In genomic region chr1:207861442-207862177, GRCh38 we compare ENCODE assay signal across 8 cellular contexts. TPM values are rescaled to one million over a fixed set of nuclear protein-coding genes. Genes with fewer than 3 reads are reported as not detected.
DNase-seq lines count a peak whose midpoint lies in the region; ATAC-seq lines count a peak whose summit lies in the region.

No MANE protein-coding gene starts in this region.

- peak; percentile 58 to 80 (median 70) for ATAC-seq in T-cell (replicated peaks in 1 of 4)

- peaks cover 60 to 65% (median 64%) of the 10 kb centered on the region in 3 donors for H3K4me1 Mint-ChIP-seq in T-cell
- H3K4me1 Mint-ChIP-seq in stimulated activated naive CD8-positive, alpha-beta T cell treated with anti-CD3 and anti-CD28 coated beads, Interleukin-15, Interleukin-2, amounts not matched to agents 100 ng/mL and 50 ng/mL, for 24 hours (ENCODE audit: low read depth) = peaks cover 59% of the 10 kb centered on the region

- DNase-seq in NK-92 treated with Interleukin-12 subunit alpha and Interleukin-12 subunit beta, amount 100 ng/mL, for 24 hours (lab: John Stamatoyannopoulos, UW) = peak; percentile 39
- DNase-seq in NK-92 (lab: John Stamatoyannopoulos, UW; ENCODE audit: unreplicated experiment) (no peak), T-cell (peak in 31 of 34 experiments; percentile 22 to 64 (median 40)), SK-N-DZ (ENCODE audit: low spot score) (no peak), NCI-H2107 treated with DMSO at 0.1 percent for 48 hours (lab: John Stamatoyannopoulos, UW; ENCODE audit: unreplicated experiment) (no peak), NCI-H748 (lab: John Stamatoyannopoulos, UW; ENCODE audit: unreplicated experiment) (no peak)
- peak; percentile 48 for DNase-seq in central memory CD4-positive, alpha-beta T cell

- peaks cover 30% of the 10 kb centered on the region for H3K36me3 Mint-ChIP-seq in T-cell
- H3K36me3 Mint-ChIP-seq in stimulated activated naive CD8-positive, alpha-beta T cell treated with anti-CD3 and anti-CD28 coated beads, Interleukin-15, Interleukin-2, amounts not matched to agents 100 ng/mL and 50 ng/mL, for 24 hours (ENCODE audit: low read depth) = peaks cover 46% of the 10 kb centered on the region

- H3K9me3 Mint-ChIP-seq in T-cell = no peaks in the 10 kb centered on the region
- H3K9me3 Mint-ChIP-seq in stimulated activated naive CD8-positive, alpha-beta T cell treated with anti-CD3 and anti-CD28 coated beads, Interleukin-15, Interleukin-2, amounts not matched to agents 100 ng/mL and 50 ng/mL, for 24 hours = no peaks in the 10 kb centered on the region

- CTCF ChIA-PET in T-cell (lab: Charles Lee) = interaction anchor here (0.5 to 2.1 kb wide), 15 partner anchors 12 to 868 kb away, joined by 3 to 16 read pairs (median 4); no protein-coding TSS in a partner anchor

- no peaks in the 10 kb centered on the region for H3K27me3 Mint-ChIP-seq in T-cell
- H3K27me3 Mint-ChIP-seq in stimulated activated naive CD8-positive, alpha-beta T cell treated with anti-CD3 and anti-CD28 coated beads, Interleukin-15, Interleukin-2, amounts not matched to agents 100 ng/mL and 50 ng/mL, for 24 hours = no peaks in the 10 kb centered on the region

- POLR2A ChIA-PET in T-cell (lab: Charles Lee) = interaction anchor here (0.5 to 1.2 kb wide), 7 partner anchors 12 to 39 kb away, joined by 3 to 6 read pairs (median 4); no protein-coding TSS in a partner anchor

- peak overlapping the region; percentile 87 to 92 for H3K27ac Mint-ChIP-seq in T-cell
- peak overlapping the region; percentile 85 for H3K27ac Mint-ChIP-seq in stimulated activated naive CD8-positive, alpha-beta T cell treated with anti-CD3 and anti-CD28 coated beads, Interleukin-15, Interleukin-2, amounts not matched to agents 100 ng/mL and 50 ng/mL, for 24 hours

- H3K4me3 Mint-ChIP-seq in T-cell = peak overlapping the region; percentile 43 to 91 (median 54)
- peak overlapping the region; percentile 56 for H3K4me3 Mint-ChIP-seq in stimulated activated naive CD8-positive, alpha-beta T cell treated with anti-CD3 and anti-CD28 coated beads, Interleukin-15, Interleukin-2, amounts not matched to agents 100 ng/mL and 50 ng/mL, for 24 hours

RNA-seq across cellular contexts. Expression of gene CD34, which starts 49.3 kb away (rescaled TPM):
- 1 to 10 TPM in 2 of 5 donors, under 1 TPM in 3; 0.57 to 1.6 (median 0.83) TPM for total RNA-seq in T-cell
- polyA plus RNA-seq in SK-N-DZ (2014; cell fraction: cytosol; rRNA removed) = not detected in 2 replicates
- polyA plus RNA-seq in SK-N-DZ (2014; cell fraction: nucleus; rRNA removed) = 0.01 TPM in 1 of 2 replicates, not detected in the other

Comparison
In these comparisons a context has a peak if more than half of its experiments do, and no peak if none do; other contexts are left out.
1. DNase-seq: peak in NK-92 treated with Interleukin-12 subunit alpha and Interleukin-12 subunit beta, amount 100 ng/mL, for 24 hours (single experiment), T-cell (31 of 34) and central memory CD4-positive, alpha-beta T cell (single experiment); none in NK-92 (single experiment), SK-N-DZ (single experiment), NCI-H2107 treated with DMSO at 0.1 percent for 48 hours (single experiment) and NCI-H748 (single experiment).